Comparison of ENCODE assay signal across 4 cellular contexts in the genomic region with DNA sequence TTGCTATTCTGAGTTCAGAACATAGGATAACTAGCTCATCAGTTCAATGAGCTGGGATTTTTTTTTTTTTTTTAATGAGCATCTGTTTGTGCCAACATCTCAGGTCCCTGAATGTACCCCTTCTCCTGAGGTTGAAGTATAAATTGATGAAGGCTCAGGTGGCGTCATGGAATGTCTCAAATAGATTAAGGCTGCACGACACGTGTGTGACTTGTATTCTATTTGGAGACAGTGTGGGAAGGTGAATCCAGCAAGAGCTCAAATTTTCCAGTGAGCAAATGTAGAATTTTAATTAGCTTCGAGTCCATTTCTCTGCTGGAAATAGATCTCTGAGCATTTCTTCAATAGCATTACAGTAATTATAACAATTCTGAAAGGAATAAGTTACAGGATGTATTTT. TPM values are rescaled to one million over a fixed set of nuclear protein-coding genes. Genes with fewer than 3 reads are reported as not detected.
"Had no signal": no experiment of that assay in that cellular context is flagged by ENCODE, and none has a peak within 500 bp of the region (broad histone marks: within the 10 kb centered on the region; RNA-seq: fewer than 3 reads in every experiment).

No MANE protein-coding gene starts in this region.

- H3K9me3 Mint-ChIP-seq: IgD-negative memory B cell had no signal

- H3K4me3 Mint-ChIP-seq: IgD-negative memory B cell had no signal

- H3K4me3 ChIP-seq: K562 had no signal

- H3K27ac Mint-ChIP-seq: IgD-negative memory B cell had no signal

- H3K36me3 Mint-ChIP-seq: IgD-negative memory B cell had no signal

- ATAC-seq: K562 had no signal

- H3K27ac ChIP-seq: HL-60 had no signal

- DNase-seq: IMR-90 had no signal

- H3K4me1 Mint-ChIP-seq: IgD-negative memory B cell had no signal

RNA-seq across cellular contexts. Expression of a gene that starts 37.2 kb away (rescaled TPM):
- total RNA-seq: K562 had no signal
- polyA plus RNA-seq: IgD-negative memory B cell, K562 had no signal
